1 cellular context compared by ENCODE assay signal in the genomic region with DNA sequence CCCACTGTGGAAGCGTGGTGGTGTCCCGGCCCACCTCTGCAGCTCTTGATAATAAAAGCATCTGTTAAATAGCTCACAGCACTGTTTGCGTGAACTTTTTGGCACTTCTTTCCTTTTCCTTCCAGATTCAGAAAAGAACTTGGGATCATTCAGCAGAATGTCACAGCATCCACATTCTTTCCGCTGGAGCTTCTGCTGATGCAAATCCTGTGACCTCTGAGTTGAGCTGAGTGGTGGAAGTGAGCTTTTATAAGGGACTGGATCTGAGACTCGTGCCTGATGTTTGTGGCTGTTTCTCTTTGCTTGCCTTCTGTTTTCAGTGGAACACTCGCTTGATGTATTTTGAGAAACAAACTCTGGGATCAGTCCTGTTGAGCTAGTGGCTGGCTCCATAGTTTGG.
TF ChIP-seq lines count a peak whose summit lies in the region.

No MANE protein-coding gene starts in this region.

TF ChIP-seq in H1, 55 proteins besides CTCF, POLR2A, EP300 and RAD21:
- TF ChIP-seq TEAD4 (IDR thresholded peaks at IDR 0.05; ENCODE audit: low read depth, low read length) (no peak), SAP30 (IDR thresholded peaks at IDR 0.05; ENCODE audit: insufficient read depth, insufficient replicate concordance, low read length) (no peak), TAF7 (optimal IDR thresholded peaks at IDR 0.05; ENCODE audit: borderline replicate concordance, low read depth, low read length) (no peak), MAFK (IDR thresholded peaks at IDR 0.05; ENCODE audit: low read depth, low read length) (no peak), GABPA (IDR thresholded peaks at IDR 0.05; ENCODE audit: borderline replicate concordance, insufficient read depth, low read length) (no peak), SP4 (IDR thresholded peaks at IDR 0.05; ENCODE audit: low read length) (no peak), GTF2F1 (IDR thresholded peaks at IDR 0.05; ENCODE audit: borderline replicate concordance, low read depth, low read length) (no peak), EGR1 (IDR thresholded peaks at IDR 0.05; ENCODE audit: borderline replicate concordance, low read depth, low read length) (no peak), SP1 (IDR thresholded peaks at IDR 0.05; ENCODE audit: low read depth, low read length) (no peak)
- TF ChIP-seq, protein P1, sequence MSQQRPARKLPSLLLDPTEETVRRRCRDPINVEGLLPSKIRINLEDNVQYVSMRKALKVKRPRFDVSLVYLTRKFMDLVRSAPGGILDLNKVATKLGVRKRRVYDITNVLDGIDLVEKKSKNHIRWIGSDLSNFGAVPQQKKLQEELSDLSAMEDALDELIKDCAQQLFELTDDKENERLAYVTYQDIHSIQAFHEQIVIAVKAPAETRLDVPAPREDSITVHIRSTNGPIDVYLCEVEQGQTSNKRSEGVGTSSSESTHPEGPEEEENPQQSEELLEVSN (IDR thresholded peaks at IDR 0.05) = no peak
